In genomic region chr1:232467073-232467760, GRCh38 we compare ENCODE assay signal across 18 cellular contexts.
"Had no signal": no experiment of that assay in that cellular context is flagged by ENCODE, and none has a peak within 500 bp of the region (broad histone marks: within the 10 kb centered on the region; RNA-seq: fewer than 3 reads in every experiment).

No MANE protein-coding gene starts in this region.

- H3K27me3 Mint-ChIP-seq: activated CD4-positive, alpha-beta memory T cell treated with anti-CD3 and anti-CD28 coated beads, Interleukin-2, amount 10 ng/mL, durations not matched to agents 7 days and 5 days; activated naive CD8-positive, alpha-beta T cell treated with anti-CD3 and anti-CD28 coated beads, Interleukin-2, amount 10 ng/mL, durations not matched to agents 7 days and 5 days had no signal

- H3K27ac Mint-ChIP-seq: activated CD4-positive, alpha-beta memory T cell treated with anti-CD3 and anti-CD28 coated beads, Interleukin-2, amount 10 ng/mL, durations not matched to agents 7 days and 5 days; activated naive CD8-positive, alpha-beta T cell treated with anti-CD3 and anti-CD28 coated beads, Interleukin-2, amount 10 ng/mL, durations not matched to agents 7 days and 5 days; activated T-cell treated with anti-CD3 and anti-CD28 coated beads, Interleukin-2, amount 50 U/mL, for 72 hours; stimulated activated effector memory CD8-positive, alpha-beta T cell treated with anti-CD3 and anti-CD28 coated beads, Interleukin-12 subunit alpha, Interleukin-12 subunit beta, amount 100 ng/mL, for 72 hours had no signal

- H3K9me3 Mint-ChIP-seq: activated CD4-positive, alpha-beta memory T cell treated with anti-CD3 and anti-CD28 coated beads, Interleukin-2, amount 10 ng/mL, durations not matched to agents 7 days and 5 days; activated T-cell treated with anti-CD3 and anti-CD28 coated beads, Interleukin-2, amount 50 U/mL, for 72 hours; stimulated activated effector memory CD8-positive, alpha-beta T cell treated with anti-CD3 and anti-CD28 coated beads, Interleukin-12 subunit alpha, Interleukin-12 subunit beta, amount 100 ng/mL, for 72 hours had no signal

- DNase-seq: activated CD4-positive, alpha-beta memory T cell treated with anti-CD3 and anti-CD28 coated beads, Interleukin-2, amount 10 ng/mL, durations not matched to agents 7 days and 5 days; activated gamma-delta T cell treated with Interleukin-2 at 50 U/mL for 16 hours; activated naive CD8-positive, alpha-beta T cell treated with anti-CD3 and anti-CD28 coated beads, Interleukin-2, amount 10 ng/mL, durations not matched to agents 7 days and 5 days; activated T-cell treated with anti-CD3 and anti-CD28 coated beads, Interleukin-2, amount 50 U/mL, for 72 hours; anterior cingulate cortex; dorsolateral prefrontal cortex; esophagus squamous epithelium; foreskin melanocyte; heart left ventricle; mammary epithelial cell; naive thymus-derived CD4-positive, alpha-beta T cell; nucleus accumbens; small intestine; transverse colon had no signal

- H3K27ac ChIP-seq: breast epithelium, dorsolateral prefrontal cortex, esophagus squamous epithelium, heart left ventricle, right atrium auricular region, transverse colon had no signal

- H3K4me1 ChIP-seq: breast epithelium, transverse colon had no signal

- H3K4me3 Mint-ChIP-seq: activated CD4-positive, alpha-beta memory T cell treated with anti-CD3 and anti-CD28 coated beads, Interleukin-2, amount 10 ng/mL, durations not matched to agents 7 days and 5 days; activated naive CD8-positive, alpha-beta T cell treated with anti-CD3 and anti-CD28 coated beads, Interleukin-2, amount 10 ng/mL, durations not matched to agents 7 days and 5 days; activated T-cell treated with anti-CD3 and anti-CD28 coated beads, Interleukin-2, amount 50 U/mL, for 72 hours; naive thymus-derived CD4-positive, alpha-beta T cell; stimulated activated effector memory CD8-positive, alpha-beta T cell treated with anti-CD3 and anti-CD28 coated beads, Interleukin-12 subunit alpha, Interleukin-12 subunit beta, amount 100 ng/mL, for 72 hours had no signal

- H3K36me3 Mint-ChIP-seq: activated naive CD8-positive, alpha-beta T cell treated with anti-CD3 and anti-CD28 coated beads, Interleukin-2, amount 10 ng/mL, durations not matched to agents 7 days and 5 days had no signal

- H3K4me3 ChIP-seq: breast epithelium, dorsolateral prefrontal cortex, esophagus squamous epithelium, heart left ventricle, right atrium auricular region, transverse colon had no signal

- H3K9me3 ChIP-seq: breast epithelium, esophagus squamous epithelium, heart left ventricle, right atrium auricular region, transverse colon had no signal

- H3K27me3 ChIP-seq: breast epithelium, dorsolateral prefrontal cortex, esophagus squamous epithelium, heart left ventricle, right atrium auricular region, transverse colon had no signal

- ATAC-seq: activated T-cell treated with anti-CD3 and anti-CD28 coated beads, Interleukin-2, amount 50 U/mL, for 72 hours; heart left ventricle; left lobe of liver; naive thymus-derived CD4-positive, alpha-beta T cell; stimulated activated effector memory CD8-positive, alpha-beta T cell treated with anti-CD3 and anti-CD28 coated beads, Interleukin-12 subunit alpha, Interleukin-12 subunit beta, amount 100 ng/mL, for 72 hours had no signal

- H3K36me3 ChIP-seq: breast epithelium had no signal
